8 cellular contexts compared by ENCODE assay signal in genomic region chr6:157020398-157021266, GRCh38.
DNase-seq lines count a peak whose midpoint lies in the region; ATAC-seq, FAIRE-seq and TF ChIP-seq lines count a peak whose summit lies in the region.

No MANE protein-coding gene starts in this region.

- ATAC-seq in CD8-positive, alpha-beta T cell: peak; percentile 17
- ATAC-seq in HG03378 (IDR thresholded peaks at IDR 0.05; ENCODE audit: unreplicated experiment): peak; percentile 31

- intact Hi-C loops in CD8-positive, alpha-beta T cell (cut with DNase I, micrococcal nuclease): loop anchor here (1.0 to 5.0 kb wide), 10 partner anchors 34 to 1852 kb away; partner anchors contain the start of genes ARID1B (in 1 of the 2), EZR (in 1 of the 2), TFB1M (in 1 of the 2) and ZDHHC14 (in 1 of the 2)

- peaks cover 55% of the 10 kb centered on the region for H3K4me1 Mint-ChIP-seq in CD8-positive, alpha-beta T cell (ENCODE audit: low read depth)

- no peak for TF ChIP-seq CTCF in CD8-positive, alpha-beta T cell (IDR thresholded peaks at IDR 0.05)

- H3K9me3 Mint-ChIP-seq in CD8-positive, alpha-beta T cell: no peaks in the 10 kb centered on the region

- H3K4me3 ChIP-seq in CD8-positive, alpha-beta T cell (ENCODE audit: low read depth, low read length): peak overlapping the region; percentile 66

- H3K36me3 ChIP-seq in CD8-positive, alpha-beta T cell (ENCODE audit: insufficient read depth, low read length): no peaks in the 10 kb centered on the region

- H3K27me3 ChIP-seq in CD8-positive, alpha-beta T cell (ENCODE audit: insufficient read depth, low read length): no peaks in the 10 kb centered on the region

- H3K4me1 ChIP-seq in CD8-positive, alpha-beta T cell (ENCODE audit: insufficient read depth, low read length): peaks cover 8% of the 10 kb centered on the region

- CTCF ChIA-PET in CD8-positive, alpha-beta T cell (lab: Charles Lee): interaction anchor here (1.5 to 1.7 kb wide), 2 partner anchors 238 to 456 kb away, joined by 4 to 6 read pairs; no protein-coding TSS in a partner anchor

- H3K9me3 ChIP-seq in CD8-positive, alpha-beta T cell (ENCODE audit: low read length): no peaks in the 10 kb centered on the region

- POLR2A ChIA-PET in CD8-positive, alpha-beta T cell (lab: Charles Lee): interaction anchor here (0.7 to 4.0 kb wide), 13 partner anchors 9 to 339 kb away, joined by 3 to 22 read pairs (median 3); partner anchors contain the start of gene ARID1B

- FAIRE-seq in frontal cortex (lab: Jason Lieb, UNC): no peak

- peak in 6 of 7 experiments; percentile 32 to 65 (median 52) for DNase-seq in CD8-positive, alpha-beta T cell
- DNase-seq in GM19240 (ENCODE audit: insufficient read length, low spot score) (peak; percentile 33), NOMO-1 treated with dmso at 0.1 percent for 144 hours (lab: John Stamatoyannopoulos, UW; ENCODE audit: unreplicated experiment) (peak; percentile 16), frontal cortex (ENCODE audit: low spot score in 2 of 2) (peak; percentile 46 to 53), occipital lobe (lab: John Stamatoyannopoulos, UW) (peak; percentile 75), ureter (ENCODE audit: low spot score) (peak; percentile 65)
- DNase-seq in activated effector memory CD4-positive, alpha-beta T cell treated with Interleukin-2 at 50 U/mL for 16 hours: peak; percentile 44

- H3K27ac ChIP-seq in CD8-positive, alpha-beta T cell (ENCODE audit: low read depth, low read length): peak overlapping the region; percentile 96

- peaks cover 2% of the 10 kb centered on the region for H3K36me3 Mint-ChIP-seq in CD8-positive, alpha-beta T cell

- H3K27ac Mint-ChIP-seq in CD8-positive, alpha-beta T cell: peak overlapping the region; percentile 100

- peak overlapping the region; percentile 95 for H3K4me3 Mint-ChIP-seq in CD8-positive, alpha-beta T cell

- no peaks in the 10 kb centered on the region for H3K27me3 Mint-ChIP-seq in CD8-positive, alpha-beta T cell (ENCODE audit: low read depth)

Comparison
In these comparisons a context has a peak if more than half of its experiments do, and no peak if none do; other contexts are left out.
1. Peak in every context shown above with its lines: DNase-seq, ATAC-seq, H3K4me3 ChIP-seq and H3K27ac ChIP-seq.
2. DNase-seq: peak in every context shown above with its lines; median percentile 75 in occipital lobe; 65 in ureter; 52 in CD8-positive, alpha-beta T cell; 50 in frontal cortex; 44 in activated effector memory CD4-positive, alpha-beta T cell treated with Interleukin-2 at 50 U/mL for 16 hours; 33 in GM19240; 16 in NOMO-1 treated with dmso at 0.1 percent for 144 hours.